ENCODE assay signal across 1 cellular context in genomic region chr16:4313563-4314531, GRCh38.
TF ChIP-seq lines count a peak whose summit lies in the region.

No MANE protein-coding gene starts in this region.

TF ChIP-seq in K562, 482 proteins besides CTCF, POLR2A, EP300 and RAD21 (continued from another document and continues in another):
- no peak for TF ChIP-seq PREB (CRISPR knock-in tag; IDR thresholded peaks at IDR 0.05)
- TF ChIP-seq TCF3 (CRISPR knock-in tag; IDR thresholded peaks at IDR 0.05), result no peak
- TF ChIP-seq ETV6 (IDR thresholded peaks at IDR 0.05; ENCODE audit: borderline replicate concordance in 1 of 2, low read depth in 2 of 2, low read length in 1 of 2), result no peak
- no peak for TF ChIP-seq ETV6 (CRISPR knock-in tag; IDR thresholded peaks at IDR 0.05; ENCODE audit: borderline replicate concordance)
- no peak for TF ChIP-seq JUNB (CRISPR knock-in tag; conservative IDR thresholded peaks at IDR 0.05)
- TF ChIP-seq THRAP3 (IDR thresholded peaks at IDR 0.05; ENCODE audit: borderline replicate concordance), result peak; percentile 70; the same call in 1 of the 2 replicates
- peak; percentile 76; the same call in 1 of the 2 replicates for TF ChIP-seq ESRRA (IDR thresholded peaks at IDR 0.05; ENCODE audit: borderline replicate concordance, low read depth)
- TF ChIP-seq ZFPM2 (CRISPR knock-in tag; IDR thresholded peaks at IDR 0.05), result no peak
- TF ChIP-seq USF1 (CRISPR knock-in tag; IDR thresholded peaks at IDR 0.05), result no peak; the same call in 1 of the 2 replicates
- no peak for TF ChIP-seq ZNF384 (IDR thresholded peaks at IDR 0.05; ENCODE audit: low read depth, low read length)
- no peak for TF ChIP-seq NELFE (IDR thresholded peaks at IDR 0.05; ENCODE audit: insufficient read depth, insufficient read length)
- no peak for TF ChIP-seq MEF2A (IDR thresholded peaks at IDR 0.05; ENCODE audit: control insufficient read depth, low read depth, low read length)
- TF ChIP-seq SMARCA5 (IDR thresholded peaks at IDR 0.05), result no peak
- TF ChIP-seq NR0B1 (IDR thresholded peaks at IDR 0.05; ENCODE audit: partially characterized antibody), result no peak
- 0 out of 2 replicates have a peak, but pooled peaks have one; percentile 16 for TF ChIP-seq CBFB (CRISPR knock-in tag; IDR thresholded peaks at IDR 0.05)
- TF ChIP-seq ZNF609 (CRISPR knock-in tag; IDR thresholded peaks at IDR 0.05; ENCODE audit: borderline replicate concordance), result no peak
- no peak for TF ChIP-seq MLX (CRISPR knock-in tag; conservative IDR thresholded peaks at IDR 0.05)
- no peak for TF ChIP-seq NCOR1 (IDR thresholded peaks at IDR 0.05)
- no peak for TF ChIP-seq E4F1 (CRISPR knock-in tag; IDR thresholded peaks at IDR 0.05; ENCODE audit: borderline replicate concordance)
- no peak for TF ChIP-seq DDX20 (tag; IDR thresholded peaks at IDR 0.05; ENCODE audit: low read depth)
- no peak for TF ChIP-seq ZNF217 (CRISPR knock-in tag; IDR thresholded peaks at IDR 0.05)
- TF ChIP-seq IRF9 (tag; IDR thresholded peaks at IDR 0.05), result no peak
- TF ChIP-seq CBFA2T2 (conservative IDR thresholded peaks at IDR 0.05), result no peak
- TF ChIP-seq HNRNPL (IDR thresholded peaks at IDR 0.05; ENCODE audit: low read depth, low read length), result no peak
- no peak for TF ChIP-seq CHD7 (IDR thresholded peaks at IDR 0.05; ENCODE audit: low read depth, low read length)
- TF ChIP-seq GATAD2B (IDR thresholded peaks at IDR 0.05; ENCODE audit: borderline replicate concordance), result 0 out of 2 replicates have a peak, but pooled peaks have one; percentile 12
- TF ChIP-seq E2F6 (IDR thresholded peaks at IDR 0.05; ENCODE audit: borderline replicate concordance in 1 of 2, extremely low read depth in 1 of 2, insufficient read depth in 1 of 2, insufficient read length in 1 of 2, low read depth in 1 of 2, low read length in 1 of 2, poor library complexity in 1 of 2, severe bottlenecking in 1 of 2), result peak in 1 of 2 experiments; percentile 43
- TF ChIP-seq HEY1 (CRISPR knock-in tag; IDR thresholded peaks at IDR 0.05; ENCODE audit: borderline replicate concordance), result no peak
- TF ChIP-seq LCOR (CRISPR knock-in tag; IDR thresholded peaks at IDR 0.05), result peak; percentile 16; the same call in 1 of the 2 replicates
- TF ChIP-seq WHSC1 (IDR thresholded peaks at IDR 0.05; ENCODE audit: low read length), result no peak
- no peak for TF ChIP-seq HNRNPUL1 (IDR thresholded peaks at IDR 0.05; ENCODE audit: low read length)
- TF ChIP-seq POLR2B (IDR thresholded peaks at IDR 0.05; ENCODE audit: low read depth, partially characterized antibody), result no peak
